In the genomic region with DNA sequence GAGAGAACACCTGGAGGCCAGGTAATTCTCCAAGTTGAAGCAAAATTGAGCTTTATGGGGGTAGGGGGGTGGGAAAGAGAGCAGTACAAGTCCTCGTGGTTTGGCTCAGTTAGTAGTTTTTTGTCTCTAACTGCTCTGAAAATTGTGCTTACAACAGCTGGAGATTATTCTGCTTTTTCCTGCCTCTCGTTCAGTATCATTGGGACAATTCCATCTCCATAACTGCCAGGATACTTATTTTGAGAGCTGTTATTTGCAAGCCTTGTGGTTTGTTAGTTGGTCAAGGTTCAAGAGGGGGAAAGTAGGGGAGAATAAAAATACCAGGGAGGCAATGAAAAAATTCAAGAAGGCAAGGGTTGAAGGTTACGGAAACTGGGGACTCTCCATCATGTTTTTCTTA, we compare ENCODE assay signal across 25 cellular contexts.
"Had no signal": no experiment of that assay in that cellular context is flagged by ENCODE, and none has a peak within 500 bp of the region (broad histone marks: within the 10 kb centered on the region; RNA-seq: fewer than 3 reads in every experiment).

No MANE protein-coding gene starts in this region.

- H3K36me3 Mint-ChIP-seq: activated CD4-positive, alpha-beta memory T cell treated with anti-CD3 and anti-CD28 coated beads for 36 hours; activated naive CD8-positive, alpha-beta T cell treated with anti-CD3 and anti-CD28 coated beads, Interleukin-2, amount 10 ng/mL, durations not matched to agents 7 days and 5 days; WTC11 had no signal

- H3K4me3 ChIP-seq: cardiac muscle cell, gastroesophageal sphincter, left ventricle myocardium inferior, ovary, prostate gland, skin epidermis, thyroid gland had no signal

- ATAC-seq: gastroesophageal sphincter, WTC11 had no signal

- H3K4me1 Mint-ChIP-seq: activated naive CD8-positive, alpha-beta T cell treated with anti-CD3 and anti-CD28 coated beads, Interleukin-2, amount 10 ng/mL, durations not matched to agents 7 days and 5 days had no signal

- H3K27me3 ChIP-seq: cardiac muscle cell, gastroesophageal sphincter, neutrophil, ovary, thyroid gland had no signal

- H3K27ac ChIP-seq: cardiac muscle cell, epithelial cell of prostate, gastroesophageal sphincter, left ventricle myocardium inferior, neutrophil, ovary, prostate gland, skin epidermis, thyroid gland had no signal

- H3K4me3 Mint-ChIP-seq: activated CD4-positive, alpha-beta memory T cell treated with anti-CD3 and anti-CD28 coated beads for 36 hours; activated naive CD8-positive, alpha-beta T cell treated with anti-CD3 and anti-CD28 coated beads, Interleukin-2, amount 10 ng/mL, durations not matched to agents 7 days and 5 days; nephron; stimulated activated naive CD8-positive, alpha-beta T cell treated with anti-CD3 and anti-CD28 coated beads, Interleukin-15, Interleukin-2, amounts not matched to agents 100 ng/mL and 50 ng/mL, for 24 hours; WTC11 had no signal

- H3K27me3 Mint-ChIP-seq: activated CD4-positive, alpha-beta memory T cell treated with anti-CD3 and anti-CD28 coated beads for 36 hours; activated naive CD8-positive, alpha-beta T cell treated with anti-CD3 and anti-CD28 coated beads, Interleukin-2, amount 10 ng/mL, durations not matched to agents 7 days and 5 days; stimulated activated naive CD8-positive, alpha-beta T cell treated with anti-CD3 and anti-CD28 coated beads, Interleukin-15, Interleukin-2, amounts not matched to agents 100 ng/mL and 50 ng/mL, for 24 hours had no signal

- H3K4me1 ChIP-seq: gastroesophageal sphincter, left ventricle myocardium inferior, prostate gland, thyroid gland had no signal

- H3K27ac Mint-ChIP-seq: activated CD4-positive, alpha-beta memory T cell treated with anti-CD3 and anti-CD28 coated beads for 36 hours; activated naive CD8-positive, alpha-beta T cell treated with anti-CD3 and anti-CD28 coated beads, Interleukin-2, amount 10 ng/mL, durations not matched to agents 7 days and 5 days; stimulated activated naive CD8-positive, alpha-beta T cell treated with anti-CD3 and anti-CD28 coated beads, Interleukin-15, Interleukin-2, amounts not matched to agents 100 ng/mL and 50 ng/mL, for 24 hours; WTC11 had no signal

- H3K36me3 ChIP-seq: cardiac muscle cell, gastroesophageal sphincter, left ventricle myocardium inferior, neutrophil, ovary, prostate gland, thyroid gland had no signal

- H3K9me3 Mint-ChIP-seq: activated naive CD8-positive, alpha-beta T cell treated with anti-CD3 and anti-CD28 coated beads, Interleukin-2, amount 10 ng/mL, durations not matched to agents 7 days and 5 days; nephron; stimulated activated naive CD8-positive, alpha-beta T cell treated with anti-CD3 and anti-CD28 coated beads, Interleukin-15, Interleukin-2, amounts not matched to agents 100 ng/mL and 50 ng/mL, for 24 hours; WTC11 had no signal

- H3K9me3 ChIP-seq: gastroesophageal sphincter, left ventricle myocardium inferior, neutrophil, ovary, prostate gland, thyroid gland had no signal

- DNase-seq: activated CD4-positive, alpha-beta memory T cell treated with anti-CD3 and anti-CD28 coated beads for 36 hours; activated CD4-positive, alpha-beta T cell treated with anti-CD3 and anti-CD28 coated beads for 4 hours; activated naive CD4-positive, alpha-beta T cell treated with Interleukin-2 at 50 U/mL for 16 hours; activated naive CD8-positive, alpha-beta T cell treated with anti-CD3 and anti-CD28 coated beads, Interleukin-2, amount 10 ng/mL, durations not matched to agents 7 days and 5 days; activated T-cell treated with anti-CD3 and anti-CD28 coated beads, Interleukin-2, amount 50 U/mL, for 48 hours; amygdala; head of caudate nucleus; hypothalamus; left ventricle myocardium inferior; midbrain; ovary; stimulated activated CD4-positive, alpha-beta T cell treated with anti-CD3 and anti-CD28 coated beads, Interleukin-1b, Interleukin-23, amount 100 ng/mL, for 48 hours; substantia nigra; T-helper 1 cell; T-helper 9 cell; thyroid gland had no signal
